17 cellular contexts compared by ENCODE assay signal in genomic region chr5:41787257-41787656, GRCh38.
DNase-seq lines count a peak whose midpoint lies in the region; ATAC-seq and TF ChIP-seq lines count a peak whose summit lies in the region.
"Had no signal": no experiment of that assay in that cellular context is flagged by ENCODE, and none has a peak within 500 bp of the region (broad histone marks: within the 10 kb centered on the region; RNA-seq: fewer than 3 reads in every experiment).

No MANE protein-coding gene starts in this region.

- TF ChIP-seq CTCF in MM.1S (IDR thresholded peaks at IDR 0.05; ENCODE audit: low read length) (no peak), smooth muscle cell (IDR thresholded peaks at IDR 0.05; ENCODE audit: borderline replicate concordance, insufficient read depth, poor library complexity, severe bottlenecking) (no peak), progenitor cell of endocrine pancreas (IDR thresholded peaks at IDR 0.05; ENCODE audit: unreplicated experiment) (no peak)

- H3F3A ChIP-seq in MM.1S (ENCODE audit: insufficient read depth, low read length) (peaks cover 9% of the 10 kb centered on the region), smooth muscle cell (ENCODE audit: low read depth) (no peaks in the 10 kb centered on the region)

- H3K27me3 ChIP-seq in MM.1S (replicated peaks; ENCODE audit: insufficient read depth, low read length), result no peaks in the 10 kb centered on the region
- no peaks in the 10 kb centered on the region for H3K27me3 ChIP-seq in smooth muscle cell (ENCODE audit: low read depth)
- H3K27me3 ChIP-seq: adrenal gland had no signal

- H2AFZ ChIP-seq in MM.1S (ENCODE audit: low read length), result no peak overlapping the region
- H2AFZ ChIP-seq in smooth muscle cell (ENCODE audit: low read depth), result peak overlapping the region; percentile 3

- DNase-seq in MM.1S (peak; percentile 83), dedifferentiated amniotic fluid mesenchymal stem cell (ENCODE audit: extremely low spot score) (peak; percentile 50), smooth muscle cell (lab: John Stamatoyannopoulos, UW; ENCODE audit: unreplicated experiment) (no peak), progenitor cell of endocrine pancreas (ENCODE audit: low spot score, unreplicated experiment) (no peak), retina (no peak), Right ventricle myocardium inferior (ENCODE audit: missing footprints) (no peak)
- DNase-seq: activated CD8-positive, alpha-beta memory T cell treated with anti-CD3 and anti-CD28 coated beads for 24 hours; adrenal gland; cerebellar nuclear complex; DMS 273 treated with DMSO at 0.1 percent for 48 hours; KG1; NCI-H1694; NCI-H510A; stimulated activated CD4-positive, alpha-beta T cell treated with anti-CD3 and anti-CD28 coated beads, Interleukin-1b, Interleukin-23, amount 100 ng/mL, for 48 hours; WERI-Rb-1 had no signal

- H3K4me1 ChIP-seq in MM.1S (ENCODE audit: low read length) (peaks cover 24% of the 10 kb centered on the region), smooth muscle cell (ENCODE audit: low read depth) (no peaks in the 10 kb centered on the region)

- H3K4me2 ChIP-seq in MM.1S (ENCODE audit: low read depth, low read length) (peak overlapping the region; percentile 12; the same call in 1 of the 2 replicates), smooth muscle cell (peak overlapping the region; percentile 9)

- no peak overlapping the region for H3K27ac Mint-ChIP-seq in progenitor cell of endocrine pancreas

- no peaks in the 10 kb centered on the region for H3K27me3 Mint-ChIP-seq in progenitor cell of endocrine pancreas

- peak; percentile 55 for ATAC-seq in GM19395 (IDR thresholded peaks at IDR 0.05; ENCODE audit: unreplicated experiment)
- ATAC-seq in Right ventricle myocardium inferior, result no peak
- ATAC-seq: HCT116 had no signal

- H3K36me3 Mint-ChIP-seq in progenitor cell of endocrine pancreas (ENCODE audit: insufficient read depth), result peaks cover 2% of the 10 kb centered on the region

- no peaks in the 10 kb centered on the region for H3K9me3 Mint-ChIP-seq in progenitor cell of endocrine pancreas (ENCODE audit: low read depth)

- no peak overlapping the region for H3K4me3 ChIP-seq in MM.1S (ENCODE audit: low read length)
- no peak overlapping the region for H3K4me3 ChIP-seq in smooth muscle cell
- H3K4me3 ChIP-seq: adrenal gland had no signal

- H3K9me3 ChIP-seq in MM.1S (replicated peaks; ENCODE audit: insufficient read depth, low read length), result no peaks in the 10 kb centered on the region
- no peaks in the 10 kb centered on the region for H3K9me3 ChIP-seq in smooth muscle cell (replicated peaks; ENCODE audit: low read depth)
- H3K9me3 ChIP-seq: adrenal gland had no signal

- peaks cover 21% of the 10 kb centered on the region for H3K4me1 Mint-ChIP-seq in progenitor cell of endocrine pancreas (ENCODE audit: low read depth)

- H3K36me3 ChIP-seq in MM.1S (replicated peaks; ENCODE audit: insufficient read depth, low read length), result no peaks in the 10 kb centered on the region
- no peaks in the 10 kb centered on the region for H3K36me3 ChIP-seq in smooth muscle cell (ENCODE audit: low read depth)
- H3K36me3 ChIP-seq: adrenal gland, WERI-Rb-1 had no signal

- H3K27ac ChIP-seq in MM.1S (ENCODE audit: low read length) (peak overlapping the region; percentile 9; the same call in 1 of the 2 replicates), smooth muscle cell (ENCODE audit: low read depth) (peak overlapping the region; percentile 10)
- H3K27ac ChIP-seq: adrenal gland, WERI-Rb-1 had no signal

- H3K9ac ChIP-seq in MM.1S (ENCODE audit: low read length), result no peak overlapping the region
- H3K9ac ChIP-seq in smooth muscle cell (ENCODE audit: low read depth), result no peak overlapping the region

- H3K79me2 ChIP-seq in MM.1S (ENCODE audit: low read length) (peaks cover 5% of the 10 kb centered on the region), smooth muscle cell (ENCODE audit: low read depth) (no peaks in the 10 kb centered on the region)

- H3K4me3 Mint-ChIP-seq in progenitor cell of endocrine pancreas (ENCODE audit: low read depth), result no peak overlapping the region

- whole genome bisulfite sequencing in smooth muscle cell (ENCODE audit: low lambda C conversion rate), result 77% methylated on average over 2 of the region's 2 CpGs

- intact Hi-C loops in Right ventricle myocardium inferior (cut with DNase I), result no loop called here

- H4K20me1 ChIP-seq in MM.1S (ENCODE audit: insufficient read depth, low read length) (no peaks in the 10 kb centered on the region), smooth muscle cell (ENCODE audit: low read depth) (no peaks in the 10 kb centered on the region)

- no peaks in the 10 kb centered on the region for H3K9me2 ChIP-seq in MM.1S (replicated peaks; ENCODE audit: insufficient read depth, low read length)

Comparison
In these comparisons a context has a peak if more than half of its experiments do, and no peak if none do; other contexts are left out.
1. DNase-seq: peak in MM.1S (single experiment) and dedifferentiated amniotic fluid mesenchymal stem cell (single experiment); none in smooth muscle cell (single experiment), progenitor cell of endocrine pancreas (single experiment), retina (single experiment) and Right ventricle myocardium inferior (single experiment).